In genomic region chr13:64723735-64724134, GRCh38 we compare ENCODE assay signal across 11 cellular contexts.
A peak's percentile ranks its signal among the peaks of the same experiment; 100 is the strongest.
DNase-seq lines count a peak whose midpoint lies in the region; TF ChIP-seq lines count a peak whose summit lies in the region.
"Had no signal": no experiment of that assay in that cellular context is flagged by ENCODE, and none has a peak within 500 bp of the region (broad histone marks: within the 10 kb centered on the region; RNA-seq: fewer than 3 reads in every experiment).

No MANE protein-coding gene starts in this region.

- H3K4me3 Mint-ChIP-seq in Caco-2 (ENCODE audit: unreplicated experiment) (peak overlapping the region; percentile 48), immature natural killer cell (no peak overlapping the region)
- H3K4me3 Mint-ChIP-seq: central memory CD8-positive, alpha-beta T cell had no signal

- WGBS in mesendoderm (ENCODE audit: extremely low coverage, insufficient coverage, low lambda C conversion rate), result no CpG with 5 or more reads among the region's 2 CpGs

- H3K27me3 ChIP-seq in Caco-2 (replicated peaks; ENCODE audit: control insufficient read depth, insufficient read depth, low read length) (no peaks in the 10 kb centered on the region), mesendoderm (ENCODE audit: insufficient read depth, low read length, poor library complexity) (no peaks in the 10 kb centered on the region)
- H3K27me3 ChIP-seq: vagina had no signal

- H3K4me1 ChIP-seq in Caco-2 (peaks cover 15% of the 10 kb centered on the region), mesendoderm (ENCODE audit: control insufficient read depth, low read depth, low read length) (no peaks in the 10 kb centered on the region), OCI-LY7 (ENCODE audit: insufficient read depth, low read length, poor library complexity, severe bottlenecking) (no peaks in the 10 kb centered on the region)
- H3K4me1 ChIP-seq: vagina had no signal

- TF ChIP-seq CTCF in Caco-2 (IDR thresholded peaks at IDR 0.05; ENCODE audit: insufficient read depth in 1 of 2, low read depth in 1 of 2, low read length in 1 of 2, severe bottlenecking in 1 of 2, unreplicated experiment in 1 of 2), result no peak
- no peak for TF ChIP-seq CTCF in cardiac fibroblast (IDR thresholded peaks at IDR 0.05; ENCODE audit: low read depth, low read length)
- TF ChIP-seq CTCF in OCI-LY7 (conservative IDR thresholded peaks at IDR 0.05; ENCODE audit: low read length), result no peak

- H3K4me2 ChIP-seq in mesendoderm (ENCODE audit: low read length), result no peak overlapping the region
- no peak overlapping the region for H3K4me2 ChIP-seq in OCI-LY7 (ENCODE audit: low read length)

- H2AK5ac ChIP-seq in mesendoderm (ENCODE audit: low read length), result no peak overlapping the region

- no peak overlapping the region for H2BK5ac ChIP-seq in mesendoderm (ENCODE audit: low read length)

- no peak overlapping the region for H3K9ac ChIP-seq in mesendoderm (ENCODE audit: low read length)

- no peaks in the 10 kb centered on the region for H3K9me2 ChIP-seq in OCI-LY7 (ENCODE audit: insufficient read depth, low read length)

- no peaks in the 10 kb centered on the region for H3K79me1 ChIP-seq in mesendoderm (ENCODE audit: low read length)

- no peak overlapping the region for H3K56ac ChIP-seq in mesendoderm (ENCODE audit: low read length)

- H2BK15ac ChIP-seq in mesendoderm (replicated peaks; ENCODE audit: low read depth), result no peak overlapping the region

- CTCF ChIA-PET in Caco-2 (lab: Charles Lee), result interaction anchor here (0.6 kb wide), 1 partner anchor 15 kb away, joined by 3 read pairs; no protein-coding TSS in a partner anchor
- CTCF ChIA-PET in OCI-LY7 (lab: Charles Lee; ENCODE audit: unreplicated experiment), result no interaction called here

- no peak overlapping the region for H3K4ac ChIP-seq in mesendoderm (ENCODE audit: low read depth, low read length)

- H3K27ac ChIP-seq in mesendoderm (ENCODE audit: low read depth, low read length) (no peak overlapping the region), OCI-LY7 (ENCODE audit: low read depth, low read length, poor library complexity, severe bottlenecking) (no peak overlapping the region)
- H3K27ac ChIP-seq: vagina had no signal

- no peak overlapping the region for H2BK120ac ChIP-seq in mesendoderm (ENCODE audit: low read depth, low read length)

- POLR2A ChIA-PET in Caco-2 (lab: Charles Lee), result no interaction called here
- POLR2A ChIA-PET in OCI-LY7 (lab: Charles Lee), result interaction anchor here (1.1 kb wide), 1 partner anchor 22 kb away, joined by 3 read pairs; no protein-coding TSS in a partner anchor

- H3K36me3 Mint-ChIP-seq in Caco-2 (ENCODE audit: insufficient read depth, unreplicated experiment), result no peaks in the 10 kb centered on the region
- H3K36me3 Mint-ChIP-seq in immature natural killer cell, result no peaks in the 10 kb centered on the region

- H3K4me3 ChIP-seq in Caco-2 (ENCODE audit: low read depth, low read length) (no peak overlapping the region), cardiac fibroblast (replicated peaks in 1 of 2; ENCODE audit: low read depth in 2 of 2, low read length in 2 of 2) (no peak overlapping the region), mesendoderm (ENCODE audit: low read length) (no peak overlapping the region), OCI-LY7 (ENCODE audit: low read depth, low read length, poor library complexity, severe bottlenecking) (no peak overlapping the region)
- H3K4me3 ChIP-seq: vagina had no signal

- intact Hi-C loops in Caco-2 (cut with micrococcal nuclease; ENCODE audit: unreplicated experiment), result loop anchor here (1.0 to 5.0 kb wide), 3 partner anchors 48 to 241 kb away; no protein-coding TSS in a partner anchor
- intact Hi-C loops in OCI-LY7 (cut with micrococcal nuclease; ENCODE audit: unreplicated experiment), result no loop called here
- intact Hi-C loops in cardiac septum (cut with DNase I), result no loop called here

- no peak overlapping the region for H4K5ac ChIP-seq in mesendoderm (ENCODE audit: low read length)

- H3K36me3 ChIP-seq in Caco-2 (ENCODE audit: control insufficient read depth, insufficient read depth, low read length) (no peaks in the 10 kb centered on the region), mesendoderm (ENCODE audit: control insufficient read depth, insufficient read depth, low read length) (no peaks in the 10 kb centered on the region), OCI-LY7 (ENCODE audit: insufficient read depth, low read length) (no peaks in the 10 kb centered on the region)
- H3K36me3 ChIP-seq: vagina had no signal

- H3K27me3 Mint-ChIP-seq in Caco-2 (ENCODE audit: insufficient read depth, unreplicated experiment) (no peaks in the 10 kb centered on the region), immature natural killer cell (ENCODE audit: low read depth in 3 of 3) (no peaks in the 10 kb centered on the region)
- H3K27me3 Mint-ChIP-seq: central memory CD8-positive, alpha-beta T cell had no signal

- H4K8ac ChIP-seq in mesendoderm (ENCODE audit: low read depth, low read length), result no peak overlapping the region

- H3K27ac Mint-ChIP-seq in Caco-2 (ENCODE audit: unreplicated experiment) (peak overlapping the region; percentile 71), immature natural killer cell (no peak overlapping the region)

- H4K20me1 ChIP-seq in OCI-LY7 (ENCODE audit: insufficient read depth, low read length), result no peaks in the 10 kb centered on the region

- H3K9me3 ChIP-seq in Caco-2, result no peaks in the 10 kb centered on the region
- H3K9me3 ChIP-seq in OCI-LY7 (ENCODE audit: low read length), result no peaks in the 10 kb centered on the region
- H3K9me3 ChIP-seq: vagina had no signal

- no peak overlapping the region for H3K23ac ChIP-seq in mesendoderm (ENCODE audit: low read length)

- DNase-seq in Caco-2 (peak; percentile 65 to 70), M059J (ENCODE audit: low read depth) (peak; percentile 72), cardiac fibroblast (ENCODE audit: low read depth in 2 of 2) (peak; percentile 92 to 95), mesendoderm (peak; percentile 73), immature natural killer cell (no peak), OCI-LY7 (ENCODE audit: low spot score) (no peak), cardiac septum (ENCODE audit: low spot score) (no peak)
- DNase-seq in activated naive CD4-positive, alpha-beta T cell treated with anti-CD3 and anti-CD28 coated beads, Interleukin-2, amount 50 U/mL, for 16 hours, result no peak
- DNase-seq: left colon had no signal

- H3K4me1 Mint-ChIP-seq in Caco-2 (ENCODE audit: low read depth, unreplicated experiment), result peaks cover 29% of the 10 kb centered on the region
- no peaks in the 10 kb centered on the region for H3K4me1 Mint-ChIP-seq in immature natural killer cell
- H3K4me1 Mint-ChIP-seq: central memory CD8-positive, alpha-beta T cell had no signal

- peaks cover 22% of the 10 kb centered on the region for H3K9me3 Mint-ChIP-seq in Caco-2 (ENCODE audit: unreplicated experiment)
- peaks cover 4 to 34% (median 12%) of the 10 kb centered on the region in 6 donors for H3K9me3 Mint-ChIP-seq in immature natural killer cell

- H3K18ac ChIP-seq in mesendoderm (ENCODE audit: low read length), result no peak overlapping the region

- H3K79me2 ChIP-seq in mesendoderm (ENCODE audit: control insufficient read depth, insufficient read depth, low read length) (no peaks in the 10 kb centered on the region), OCI-LY7 (ENCODE audit: insufficient read depth, low read depth, low read length) (no peaks in the 10 kb centered on the region)

- no TSS peak for BruUV-seq in Caco-2 (replicated peaks; lab: Mats Ljungman, UMichigan)
- no TSS peak for BruUV-seq in OCI-LY7 (replicated peaks; lab: Mats Ljungman, UMichigan)

- no peak overlapping the region for H2AFZ ChIP-seq in OCI-LY7 (ENCODE audit: low read length)

Comparison
In these comparisons a context has a peak if more than half of its experiments do, and no peak if none do; other contexts are left out.
1. DNase-seq: peak in Caco-2 (2 of 2), M059J (single experiment), cardiac fibroblast (2 of 2) and mesendoderm (single experiment); none in immature natural killer cell (0 of 3), OCI-LY7 (single experiment), cardiac septum (single experiment) and activated naive CD4-positive, alpha-beta T cell treated with anti-CD3 and anti-CD28 coated beads, Interleukin-2, amount 50 U/mL, for 16 hours (single experiment).